2 cellular contexts compared by ENCODE assay signal in the genomic region with DNA sequence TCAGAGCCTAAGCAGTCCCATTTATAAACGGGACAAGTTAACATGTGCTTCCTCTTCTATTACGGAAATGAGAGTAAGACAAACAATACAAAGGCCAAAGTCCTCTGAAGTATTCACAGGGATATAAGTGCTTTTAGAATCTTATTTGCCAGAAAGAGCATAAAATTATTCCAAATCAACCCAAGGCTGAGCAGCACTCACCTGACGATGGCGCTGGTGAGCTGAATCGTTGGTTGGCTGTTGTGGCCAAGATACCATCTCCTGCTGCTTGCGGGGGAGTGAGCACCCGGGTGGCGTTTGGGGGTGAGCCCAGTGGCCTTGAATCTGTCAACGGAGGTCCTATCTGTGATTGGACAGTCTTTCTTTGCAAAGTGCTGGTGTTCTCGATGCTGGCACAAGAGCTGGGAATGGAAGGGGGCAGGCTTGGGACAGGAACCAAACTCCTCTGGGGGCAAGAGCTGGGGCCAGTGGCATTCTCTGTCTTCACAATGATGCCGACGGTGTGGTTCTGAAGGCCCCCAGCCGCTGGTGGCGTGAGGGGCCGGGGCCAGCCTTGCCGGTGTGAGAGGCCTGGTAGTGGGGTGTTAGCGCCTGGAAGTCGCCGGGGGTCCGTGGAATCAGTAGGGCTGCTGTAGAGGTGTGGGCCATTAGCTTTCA.
TF ChIP-seq lines count a peak whose summit lies in the region.

No MANE protein-coding gene starts in this region.

TF ChIP-seq in A549, 52 proteins besides CTCF, POLR2A, EP300 and RAD21:
- TF ChIP-seq CBX2 (IDR thresholded peaks at IDR 0.05; ENCODE audit: borderline replicate concordance, low read depth) = no peak
- no peak for TF ChIP-seq HEYL (CRISPR knock-in tag; IDR thresholded peaks at IDR 0.05)
- TF ChIP-seq HOXB5 (CRISPR knock-in tag; IDR thresholded peaks at IDR 0.05) = no peak
- TF ChIP-seq HOXB13 (CRISPR knock-in tag; IDR thresholded peaks at IDR 0.05; ENCODE audit: low read depth) = no peak
- no peak for TF ChIP-seq SREBF2 (IDR thresholded peaks at IDR 0.05)
- no peak for TF ChIP-seq FOXS1 (CRISPR knock-in tag; IDR thresholded peaks at IDR 0.05)
- TF ChIP-seq, protein P1, sequence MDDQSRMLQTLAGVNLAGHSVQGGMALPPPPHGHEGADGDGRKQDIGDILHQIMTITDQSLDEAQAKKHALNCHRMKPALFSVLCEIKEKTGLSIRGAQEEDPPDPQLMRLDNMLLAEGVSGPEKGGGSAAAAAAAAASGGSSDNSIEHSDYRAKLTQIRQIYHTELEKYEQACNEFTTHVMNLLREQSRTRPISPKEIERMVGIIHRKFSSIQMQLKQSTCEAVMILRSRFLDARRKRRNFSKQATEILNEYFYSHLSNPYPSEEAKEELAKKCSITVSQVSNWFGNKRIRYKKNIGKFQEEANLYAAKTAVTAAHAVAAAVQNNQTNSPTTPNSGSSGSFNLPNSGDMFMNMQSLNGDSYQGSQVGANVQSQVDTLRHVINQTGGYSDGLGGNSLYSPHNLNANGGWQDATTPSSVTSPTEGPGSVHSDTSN (IDR thresholded peaks at IDR 0.05) = no peak
- no peak for TF ChIP-seq TFCP2L1 (CRISPR knock-in tag; IDR thresholded peaks at IDR 0.05)

TF ChIP-seq in HepG2, 621 proteins besides CTCF, POLR2A, EP300 and RAD21:
- TF ChIP-seq ZNF256 (CRISPR knock-in tag; conservative IDR thresholded peaks at IDR 0.05) (no peak), AGO2 (optimal IDR thresholded peaks at IDR 0.05; ENCODE audit: low read depth, low read length) (peak; percentile 60)
- TF ChIP-seq, protein P2, sequence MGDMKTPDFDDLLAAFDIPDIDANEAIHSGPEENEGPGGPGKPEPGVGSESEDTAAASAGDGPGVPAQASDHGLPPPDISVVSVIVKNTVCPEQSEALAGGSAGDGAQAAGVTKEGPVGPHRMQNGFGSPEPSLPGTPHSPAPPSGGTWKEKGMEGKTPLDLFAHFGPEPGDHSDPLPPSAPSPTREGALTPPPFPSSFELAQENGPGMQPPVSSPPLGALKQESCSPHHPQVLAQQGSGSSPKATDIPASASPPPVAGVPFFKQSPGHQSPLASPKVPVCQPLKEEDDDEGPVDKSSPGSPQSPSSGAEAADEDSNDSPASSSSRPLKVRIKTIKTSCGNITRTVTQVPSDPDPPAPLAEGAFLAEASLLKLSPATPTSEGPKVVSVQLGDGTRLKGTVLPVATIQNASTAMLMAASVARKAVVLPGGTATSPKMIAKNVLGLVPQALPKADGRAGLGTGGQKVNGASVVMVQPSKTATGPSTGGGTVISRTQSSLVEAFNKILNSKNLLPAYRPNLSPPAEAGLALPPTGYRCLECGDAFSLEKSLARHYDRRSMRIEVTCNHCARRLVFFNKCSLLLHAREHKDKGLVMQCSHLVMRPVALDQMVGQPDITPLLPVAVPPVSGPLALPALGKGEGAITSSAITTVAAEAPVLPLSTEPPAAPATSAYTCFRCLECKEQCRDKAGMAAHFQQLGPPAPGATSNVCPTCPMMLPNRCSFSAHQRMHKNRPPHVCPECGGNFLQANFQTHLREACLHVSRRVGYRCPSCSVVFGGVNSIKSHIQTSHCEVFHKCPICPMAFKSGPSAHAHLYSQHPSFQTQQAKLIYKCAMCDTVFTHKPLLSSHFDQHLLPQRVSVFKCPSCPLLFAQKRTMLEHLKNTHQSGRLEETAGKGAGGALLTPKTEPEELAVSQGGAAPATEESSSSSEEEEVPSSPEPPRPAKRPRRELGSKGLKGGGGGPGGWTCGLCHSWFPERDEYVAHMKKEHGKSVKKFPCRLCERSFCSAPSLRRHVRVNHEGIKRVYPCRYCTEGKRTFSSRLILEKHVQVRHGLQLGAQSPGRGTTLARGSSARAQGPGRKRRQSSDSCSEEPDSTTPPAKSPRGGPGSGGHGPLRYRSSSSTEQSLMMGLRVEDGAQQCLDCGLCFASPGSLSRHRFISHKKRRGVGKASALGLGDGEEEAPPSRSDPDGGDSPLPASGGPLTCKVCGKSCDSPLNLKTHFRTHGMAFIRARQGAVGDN (CRISPR knock-in tag; IDR thresholded peaks at IDR 0.05) = peak; percentile 39
